Comparison of ENCODE assay signal across 14 cellular contexts in genomic region chr6:168301648-168302398, GRCh38. TPM values are rescaled to one million over a fixed set of nuclear protein-coding genes. Genes with fewer than 3 reads are reported as not detected.
A peak's percentile ranks its signal among the peaks of the same experiment; 100 is the strongest.
DNase-seq lines count a peak whose midpoint lies in the region; ATAC-seq and TF ChIP-seq lines count a peak whose summit lies in the region.
"Had no signal": no experiment of that assay in that cellular context is flagged by ENCODE, and none has a peak within 500 bp of the region (broad histone marks: within the 10 kb centered on the region; RNA-seq: fewer than 3 reads in every experiment).

No MANE protein-coding gene starts in this region.

- no peak overlapping the region for H2BK15ac ChIP-seq in mesendoderm (replicated peaks; ENCODE audit: low read depth)

- no peak for TF ChIP-seq POLR2A in GM18505 (IDR thresholded peaks at IDR 0.05; ENCODE audit: borderline replicate concordance, extremely low read depth, insufficient read depth, insufficient read length)

- in situ Hi-C loops in ACHN (cut with HindIII; ENCODE audit: low pct_ligation_motif_present, low pct_unique_long_range_greater_than_20kb, low sequenced_read_pairs) = no loop called here

- H3K36me3 Mint-ChIP-seq in immature natural killer cell (no peaks in the 10 kb centered on the region), T-helper 17 cell (ENCODE audit: low read depth) (no peaks in the 10 kb centered on the region)
- H3K36me3 Mint-ChIP-seq: naive thymus-derived CD8-positive, alpha-beta T cell had no signal

- no peak overlapping the region for H3K4me2 ChIP-seq in mesendoderm (ENCODE audit: low read length)

- intact Hi-C loops in upper lobe of right lung (cut with DNase I) = no loop called here

- no peaks in the 10 kb centered on the region for H3K79me2 ChIP-seq in mesendoderm (ENCODE audit: control insufficient read depth, insufficient read depth, low read length)

- H3K27ac Mint-ChIP-seq in immature natural killer cell (no peak overlapping the region), T-helper 17 cell (no peak overlapping the region)

- no peak overlapping the region for H3K9ac ChIP-seq in mesendoderm (ENCODE audit: low read length)

- H2BK5ac ChIP-seq in mesendoderm (ENCODE audit: low read length) = peak overlapping the region; percentile 3

- peak overlapping the region; percentile 64 for H3K18ac ChIP-seq in mesendoderm (ENCODE audit: low read length)

- peaks cover 0 to 2% (median 0%) of the 10 kb centered on the region in 6 donors for H3K9me3 Mint-ChIP-seq in immature natural killer cell
- H3K9me3 Mint-ChIP-seq: naive thymus-derived CD8-positive, alpha-beta T cell had no signal

- H3K23ac ChIP-seq in mesendoderm (ENCODE audit: low read length) = no peak overlapping the region

- H3K27ac ChIP-seq in mesendoderm (ENCODE audit: low read depth, low read length) (peak overlapping the region; percentile 73), upper lobe of right lung (no peak overlapping the region)
- H3K27ac ChIP-seq: uterus had no signal

- H3K79me1 ChIP-seq in mesendoderm (ENCODE audit: low read length) = no peaks in the 10 kb centered on the region

- H3K4me1 Mint-ChIP-seq in immature natural killer cell (no peaks in the 10 kb centered on the region), T-helper 17 cell (no peaks in the 10 kb centered on the region)
- H3K4me1 Mint-ChIP-seq: naive thymus-derived CD8-positive, alpha-beta T cell had no signal

- H2AK5ac ChIP-seq in mesendoderm (ENCODE audit: low read length) = no peak overlapping the region

- H3K27me3 ChIP-seq in mesendoderm (ENCODE audit: insufficient read depth, low read length, poor library complexity) (no peaks in the 10 kb centered on the region), upper lobe of right lung (no peaks in the 10 kb centered on the region)
- H3K27me3 ChIP-seq: uterus had no signal

- DNase-seq in ACHN (peak; percentile 76), HuH-7.5 (ENCODE audit: low spot score) (peak; percentile 91), choroid plexus epithelial cell (ENCODE audit: low read depth) (peak; percentile 6), mesendoderm (peak; percentile 64), upper lobe of right lung (no peak), immature natural killer cell (no peak), T-helper 17 cell (no peak)
- DNase-seq: naive thymus-derived CD8-positive, alpha-beta T cell; NCI-H82; uterus had no signal

- peak overlapping the region; percentile 8 for H3K56ac ChIP-seq in mesendoderm (ENCODE audit: low read length)

- H3K9me3 ChIP-seq in upper lobe of right lung = no peaks in the 10 kb centered on the region
- no peaks in the 10 kb centered on the region for H3K9me3 ChIP-seq in T-helper 17 cell (ENCODE audit: control insufficient read depth, low read length, poor library complexity, severe bottlenecking)
- H3K9me3 ChIP-seq: uterus had no signal

- no peak overlapping the region for H3K4ac ChIP-seq in mesendoderm (ENCODE audit: low read depth, low read length)

- TF ChIP-seq CTCF in choroid plexus epithelial cell (conservative IDR thresholded peaks at IDR 0.05; ENCODE audit: low read depth, low read length) = no peak
- no peak for TF ChIP-seq CTCF in upper lobe of right lung (IDR thresholded peaks at IDR 0.05)

- H3K4me1 ChIP-seq in mesendoderm (ENCODE audit: control insufficient read depth, low read depth, low read length) = peaks cover 8% of the 10 kb centered on the region
- no peaks in the 10 kb centered on the region for H3K4me1 ChIP-seq in upper lobe of right lung
- H3K4me1 ChIP-seq: uterus had no signal

- no CpG with 5 or more reads among the region's 16 CpGs for WGBS in mesendoderm (ENCODE audit: extremely low coverage, insufficient coverage, low lambda C conversion rate)

- no peak overlapping the region for H3K4me3 Mint-ChIP-seq in immature natural killer cell
- no peak overlapping the region for H3K4me3 Mint-ChIP-seq in T-helper 17 cell
- H3K4me3 Mint-ChIP-seq: naive thymus-derived CD8-positive, alpha-beta T cell had no signal

- no peak overlapping the region for H4K5ac ChIP-seq in mesendoderm (ENCODE audit: low read length)

- H3K36me3 ChIP-seq in mesendoderm (ENCODE audit: control insufficient read depth, insufficient read depth, low read length) = no peaks in the 10 kb centered on the region
- H3K36me3 ChIP-seq in upper lobe of right lung = no peaks in the 10 kb centered on the region
- H3K36me3 ChIP-seq: uterus had no signal

- H3K27me3 Mint-ChIP-seq in immature natural killer cell (ENCODE audit: low read depth in 3 of 3) (peaks cover 0 to 7% (median 4%) of the 10 kb centered on the region in 3 donors), T-helper 17 cell (peaks cover 46% of the 10 kb centered on the region)

- no peak overlapping the region for H2BK120ac ChIP-seq in mesendoderm (ENCODE audit: low read depth, low read length)

- no peak overlapping the region for H4K8ac ChIP-seq in mesendoderm (ENCODE audit: low read depth, low read length)

- H3K4me3 ChIP-seq in choroid plexus epithelial cell (ENCODE audit: low read depth, low read length) = no peak overlapping the region
- no peak overlapping the region for H3K4me3 ChIP-seq in mesendoderm (ENCODE audit: low read length)
- H3K4me3 ChIP-seq in upper lobe of right lung = no peak overlapping the region
- H3K4me3 ChIP-seq: uterus had no signal

- no peak for ATAC-seq in upper lobe of right lung
- ATAC-seq in GM18505 (IDR thresholded peaks at IDR 0.05; ENCODE audit: unreplicated experiment) = no peak
- no peak for ATAC-seq in T-helper 17 cell
- ATAC-seq: activated CD4-positive, CD25-positive, alpha-beta regulatory T cell treated with anti-CD3 and anti-CD28 coated beads, Interleukin-2, amount 50 U/mL, for 24 hours; naive thymus-derived CD8-positive, alpha-beta T cell had no signal

RNA-seq across cellular contexts. Expression of gene DACT2, which starts 17.8 kb away (rescaled TPM):
- 0.35 TPM for polyA plus RNA-seq in mesendoderm (2013, experiment 1 of 2)
- polyA plus RNA-seq in mesendoderm (2013, experiment 2 of 2) = 0.55 TPM
- total RNA-seq in upper lobe of right lung = 2.5 TPM
- polyA plus RNA-seq in immature natural killer cell = not detected
- total RNA-seq in T-helper 17 cell = not detected
- total RNA-seq: Daoy; naive thymus-derived CD8-positive, alpha-beta T cell; SK-MEL-5 had no signal
- polyA plus RNA-seq: naive thymus-derived CD8-positive, alpha-beta T cell had no signal

Comparison
In these comparisons a context has a peak if more than half of its experiments do, and no peak if none do; other contexts are left out.
1. DNase-seq: peak in ACHN (single experiment), HuH-7.5 (single experiment), choroid plexus epithelial cell (single experiment) and mesendoderm (single experiment); none in upper lobe of right lung (single experiment), immature natural killer cell (0 of 3) and T-helper 17 cell (0 of 3).